Comparison of ENCODE assay signal across 1 cellular context in genomic region chr7:101687791-101688182, GRCh38.
TF ChIP-seq lines count a peak whose summit lies in the region.

No MANE protein-coding gene starts in this region.

TF ChIP-seq in neural cell, 6 proteins besides CTCF, POLR2A, EP300 and RAD21 (continued from another document):
- TF ChIP-seq REST (IDR thresholded peaks at IDR 0.05; ENCODE audit: borderline replicate concordance), result no peak
TF ChIP-seq in neural cell: peak in this region for 0.
